In genomic region chr18:58249677-58250076, GRCh38 we compare ENCODE assay signal across 17 cellular contexts.
DNase-seq lines count a peak whose midpoint lies in the region; ATAC-seq, FAIRE-seq and TF ChIP-seq lines count a peak whose summit lies in the region.
"Had no signal": no experiment of that assay in that cellular context is flagged by ENCODE, and none has a peak within 500 bp of the region (broad histone marks: within the 10 kb centered on the region; RNA-seq: fewer than 3 reads in every experiment).

No MANE protein-coding gene starts in this region.

- no peak overlapping the region for H3K27ac ChIP-seq in upper lobe of left lung
- H3K27ac ChIP-seq: A549 had no signal

- H3K36me3 Mint-ChIP-seq in osteocyte (ENCODE audit: unreplicated experiment), result peaks cover 5% of the 10 kb centered on the region

- H3K36me3 ChIP-seq in upper lobe of left lung, result no peaks in the 10 kb centered on the region

- H3K27ac Mint-ChIP-seq in osteocyte (ENCODE audit: unreplicated experiment), result peak overlapping the region; percentile 58
- H3K27ac Mint-ChIP-seq: GM23338 had no signal

- no peak overlapping the region for H3K4me3 Mint-ChIP-seq in osteocyte (ENCODE audit: unreplicated experiment)
- H3K4me3 Mint-ChIP-seq: GM23338 had no signal

- FAIRE-seq in D721Med (lab: Jason Lieb, UNC) (peak; percentile 99), GM19239 (lab: Jason Lieb, UNC) (no peak)
- FAIRE-seq: A549, G401.6 had no signal

- 88 to 92% methylated on average over 1 of the region's 1 CpG for WGBS in upper lobe of left lung, 2 donors

- TF ChIP-seq CTCF in D721Med (IDR thresholded peaks at IDR 0.05; ENCODE audit: insufficient read depth, missing control alignments) (no peak), osteocyte (IDR thresholded peaks at IDR 0.05) (no peak), upper lobe of left lung (IDR thresholded peaks at IDR 0.05) (no peak)

- TF ChIP-seq POLR2A in erythroblast (IDR thresholded peaks at IDR 0.05; ENCODE audit: low read length) (no peak), upper lobe of left lung (IDR thresholded peaks at IDR 0.05) (no peak)

- peak; percentile 99 for ATAC-seq in SK-N-SH treated with all-trans-retinoic acid at 6 μM for 48 hours
- ATAC-seq in upper lobe of left lung (ENCODE audit: low FRiP score in 2 of 2), result no peak
- no peak for ATAC-seq in HG02885 (IDR thresholded peaks at IDR 0.05; ENCODE audit: poor library complexity, unreplicated experiment)
- ATAC-seq: A549, GM23338, HCT116, Panc1 had no signal

- no peak for TF ChIP-seq EP300 in upper lobe of left lung (IDR thresholded peaks at IDR 0.05)

- H3K4me1 ChIP-seq in upper lobe of left lung, result peaks cover 0 to 20% (median 5%) of the 10 kb centered on the region in 4 donors

- H3K27me3 Mint-ChIP-seq in osteocyte (ENCODE audit: unreplicated experiment), result no peaks in the 10 kb centered on the region

- no peak overlapping the region for H3K4me3 ChIP-seq in upper lobe of left lung
- H3K4me3 ChIP-seq: A549, GM23338 had no signal

- no peaks in the 10 kb centered on the region for H3K9me3 Mint-ChIP-seq in osteocyte (ENCODE audit: unreplicated experiment)
- H3K9me3 Mint-ChIP-seq: GM23338 had no signal

- DNase-seq in D721Med (ENCODE audit: insufficient read length, low spot score) (no peak), fibroblast of peridontal ligament (ENCODE audit: extremely low read depth) (peak; percentile 93), osteocyte (ENCODE audit: extremely low spot score, unreplicated experiment) (no peak), erythroblast (lab: John Stamatoyannopoulos, UW) (no peak), upper lobe of left lung (no peak), GM19239 (ENCODE audit: insufficient read length, low spot score) (no peak)
- DNase-seq: AML-193, DMS79 treated with DMSO at 0.1 percent for 48 hours, KBM-7, NCI-H1694 treated with DMSO at 0.1 percent for 48 hours had no signal

- no peaks in the 10 kb centered on the region for H3K27me3 ChIP-seq in upper lobe of left lung

- peaks cover 43% of the 10 kb centered on the region for H3K4me1 Mint-ChIP-seq in osteocyte (ENCODE audit: unreplicated experiment)

- no peaks in the 10 kb centered on the region for H3K9me3 ChIP-seq in upper lobe of left lung
- H3K9me3 ChIP-seq: A549 had no signal

TF ChIP-seq in SK-N-SH treated with all-trans-retinoic acid at 6 μM for 48 hours, 23 proteins besides CTCF, POLR2A, EP300 and RAD21:
- peak; percentile 84 for TF ChIP-seq TCF4 (CRISPR knock-in tag; IDR thresholded peaks at IDR 0.05; ENCODE audit: borderline replicate concordance)
- no peak for TF ChIP-seq ESRRG (CRISPR knock-in tag; IDR thresholded peaks at IDR 0.05)
- TF ChIP-seq TSHZ2 (CRISPR knock-in tag; IDR thresholded peaks at IDR 0.05), result peak; percentile 33; the same call in 1 of the 2 replicates
